In the genomic region with DNA sequence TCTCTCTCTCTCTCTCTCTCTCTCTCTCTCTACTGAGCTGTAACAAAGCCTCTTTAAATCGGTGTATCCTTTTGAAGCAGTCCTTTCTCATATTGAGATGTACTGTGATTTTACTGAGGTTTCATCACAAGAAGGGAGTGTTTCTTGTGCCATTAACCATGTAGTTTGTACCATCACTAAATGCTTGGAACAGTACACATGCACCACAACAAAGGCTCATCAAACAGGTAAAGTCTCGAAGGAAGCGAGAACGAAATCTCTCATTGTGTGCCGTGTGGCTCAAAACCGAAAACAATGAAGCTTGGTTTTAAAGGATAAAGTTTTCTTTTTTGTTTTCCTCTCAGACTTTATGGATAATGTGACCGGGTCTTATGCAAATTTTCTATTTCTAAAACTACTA, we compare ENCODE assay signal across 1 cellular context.
TF ChIP-seq lines count a peak whose summit lies in the region.

No MANE protein-coding gene starts in this region.

TF ChIP-seq in endothelial cell of umbilical vein, 7 proteins besides CTCF, POLR2A, EP300 and RAD21:
- TF ChIP-seq JUN (IDR thresholded peaks at IDR 0.05; ENCODE audit: borderline replicate concordance, insufficient read depth, insufficient read length, low read depth) (no peak), MYC (IDR thresholded peaks at IDR 0.05; ENCODE audit: low read depth, low read length) (no peak), POLR2AphosphoS5 (IDR thresholded peaks at IDR 0.05; ENCODE audit: insufficient read depth, low read depth, low read length) (no peak), EZH2 (IDR thresholded peaks at IDR 0.05; ENCODE audit: borderline replicate concordance, low read depth, low read length, severe bottlenecking) (no peak), MAX (IDR thresholded peaks at IDR 0.05; ENCODE audit: insufficient read depth, insufficient read length) (no peak), GATA2 (IDR thresholded peaks at IDR 0.05; ENCODE audit: insufficient read depth, insufficient read length, low read depth, low read length) (no peak), FOS (IDR thresholded peaks at IDR 0.05; ENCODE audit: borderline replicate concordance, insufficient read depth, low read length) (no peak)
TF ChIP-seq in endothelial cell of umbilical vein: peak in this region for 0.
